In genomic region chr22:43187171-43188099, GRCh38 we compare ENCODE assay signal across 8 cellular contexts. TPM values are rescaled to one million over a fixed set of nuclear protein-coding genes. Genes with fewer than 3 reads are reported as not detected.
DNase-seq lines count a peak whose midpoint lies in the region; ATAC-seq and TF ChIP-seq lines count a peak whose summit lies in the region.

No MANE protein-coding gene starts in this region.

- no peaks in the 10 kb centered on the region for H3K27me3 ChIP-seq in CD8-positive, alpha-beta T cell (ENCODE audit: insufficient read depth, low read length)

- H3K9me3 ChIP-seq in CD8-positive, alpha-beta T cell (ENCODE audit: low read length) = no peaks in the 10 kb centered on the region

- CTCF ChIA-PET in CD8-positive, alpha-beta T cell (lab: Charles Lee) = interaction anchor here (0.6 to 1.4 kb wide), 4 partner anchors 22 to 148 kb away, joined by 3 to 4 read pairs (median 4); no protein-coding TSS in a partner anchor

- intact Hi-C loops in CD8-positive, alpha-beta T cell (cut with DNase I, micrococcal nuclease) = loop anchor here (1.0 to 10.0 kb wide), 12 partner anchors 35 to 1515 kb away; partner anchors contain the start of genes BIK (in 2 of the 2), MCAT (in 2 of the 2), ARFGAP3 (in 1 of the 2) and PACSIN2 (in 1 of the 2)
- intact Hi-C loops in lower leg skin (cut with DNase I; ENCODE audit: low total_unique reads) = no loop called here

- H3K27me3 Mint-ChIP-seq in CD8-positive, alpha-beta T cell (ENCODE audit: low read depth) = no peaks in the 10 kb centered on the region

- POLR2A ChIA-PET in CD8-positive, alpha-beta T cell (lab: Charles Lee) = interaction anchor here (0.7 to 1.6 kb wide), 11 partner anchors 13 to 572 kb away, joined by 3 to 7 read pairs (median 3); partner anchors contain the start of genes ARFGAP3, MCAT, POLDIP3 and TSPO

- ATAC-seq in CD8-positive, alpha-beta T cell = peak; percentile 84
- ATAC-seq in GM19452 (IDR thresholded peaks at IDR 0.05; ENCODE audit: unreplicated experiment) (peak; percentile 79), HG03571 (IDR thresholded peaks at IDR 0.05; ENCODE audit: unreplicated experiment) (peak; percentile 76)

- TF ChIP-seq CTCF in CD8-positive, alpha-beta T cell (IDR thresholded peaks at IDR 0.05) = peak; percentile 23
- TF ChIP-seq CTCF in lower leg skin (IDR thresholded peaks at IDR 0.05) = no peak

- peak overlapping the region; percentile 84 for H3K27ac ChIP-seq in CD8-positive, alpha-beta T cell (ENCODE audit: low read depth, low read length)

- WGBS in lower leg skin, 2 donors = 6 to 9% methylated on average over 23 to 35 of the region's 86 CpGs

- no peaks in the 10 kb centered on the region for H3K36me3 ChIP-seq in CD8-positive, alpha-beta T cell (ENCODE audit: insufficient read depth, low read length)

- peak overlapping the region; percentile 79 for H3K4me3 Mint-ChIP-seq in CD8-positive, alpha-beta T cell

- peak overlapping the region; percentile 46 for H3K4me3 ChIP-seq in CD8-positive, alpha-beta T cell (ENCODE audit: low read depth, low read length)
- H3K4me3 ChIP-seq in lower leg skin (ENCODE audit: low read depth, poor library complexity, severe bottlenecking) = no peak overlapping the region

- peaks cover 21% of the 10 kb centered on the region for H3K4me1 Mint-ChIP-seq in CD8-positive, alpha-beta T cell (ENCODE audit: low read depth)

- H3K27ac Mint-ChIP-seq in CD8-positive, alpha-beta T cell = peak overlapping the region; percentile 98

- no peaks in the 10 kb centered on the region for H3K36me3 Mint-ChIP-seq in CD8-positive, alpha-beta T cell

- no peaks in the 10 kb centered on the region for H3K9me3 Mint-ChIP-seq in CD8-positive, alpha-beta T cell

- no peak for TF ChIP-seq POLR2A in lower leg skin (IDR thresholded peaks at IDR 0.05)

- peak; percentile 89 to 99 (median 96) for DNase-seq in CD8-positive, alpha-beta T cell
- DNase-seq in NCI-H748 treated with DMSO at 0.1 percent for 48 hours (lab: John Stamatoyannopoulos, UW) (peak; percentile 88), dermis blood vessel endothelial cell (peak; percentile 94), lower leg skin (ENCODE audit: low spot score in 2 of 2) (peak; percentile 94 to 99)
- DNase-seq in activated CD4-positive, alpha-beta T cell treated with anti-CD3 and anti-CD28 coated beads, Interleukin-2, amount 50 U/mL, for 4 hours = peak; percentile 90 to 93
- peak; percentile 96 for DNase-seq in stimulated activated CD4-positive, alpha-beta T cell treated with anti-CD3 and anti-CD28 coated beads, Interleukin-4, amount 100 ng/mL, for 24 hours

- peaks cover 16% of the 10 kb centered on the region for H3K4me1 ChIP-seq in CD8-positive, alpha-beta T cell (ENCODE audit: insufficient read depth, low read length)

RNA-seq across cellular contexts. Expression of gene TTLL12, which starts 0.5 kb away (rescaled TPM):
- total RNA-seq in CD8-positive, alpha-beta T cell = 1 to 10 TPM; 5.4 to 6.0 TPM
- total RNA-seq in dermis blood vessel endothelial cell (29.4 and 38.0 TPM in 2 replicates), lower leg skin (10 to 100 TPM; 65.9 to 85.5 (median 72.8) TPM)

RNA-seq across cellular contexts. Expression of gene TSPO, which starts 36.1 kb away (rescaled TPM):
- total RNA-seq in CD8-positive, alpha-beta T cell = 10 to 100 TPM; 22.5 to 24.7 TPM
- 361 and 465 TPM in 2 replicates for total RNA-seq in dermis blood vessel endothelial cell
- 100 to 1,000 TPM; 695 to 923 (median 775) TPM for total RNA-seq in lower leg skin

RNA-seq across cellular contexts. Expression of gene MCAT, which starts 44.2 kb away (rescaled TPM):
- total RNA-seq in CD8-positive, alpha-beta T cell = 1 to 10 TPM; 5.9 to 7.8 TPM
- total RNA-seq in dermis blood vessel endothelial cell (11.7 and 14.8 TPM in 2 replicates), lower leg skin (10 to 100 TPM; 21.5 to 28.1 (median 25.5) TPM)

Comparison
In these comparisons a context has a peak if more than half of its experiments do, and no peak if none do; other contexts are left out.
1. RNA of gene TSPO, which starts 36.1 kb away (total RNA-seq): 695 to 923 TPM in lower leg skin and 361 to 465 TPM in dermis blood vessel endothelial cell; 22.5 to 24.7 TPM in CD8-positive, alpha-beta T cell; every median in the first group is over 10 times any median in the second.
2. Peak in every context shown above with its lines, with median percentiles within 50 percentile points of each other: ATAC-seq and DNase-seq.